7 cellular contexts compared by ENCODE assay signal in the genomic region with DNA sequence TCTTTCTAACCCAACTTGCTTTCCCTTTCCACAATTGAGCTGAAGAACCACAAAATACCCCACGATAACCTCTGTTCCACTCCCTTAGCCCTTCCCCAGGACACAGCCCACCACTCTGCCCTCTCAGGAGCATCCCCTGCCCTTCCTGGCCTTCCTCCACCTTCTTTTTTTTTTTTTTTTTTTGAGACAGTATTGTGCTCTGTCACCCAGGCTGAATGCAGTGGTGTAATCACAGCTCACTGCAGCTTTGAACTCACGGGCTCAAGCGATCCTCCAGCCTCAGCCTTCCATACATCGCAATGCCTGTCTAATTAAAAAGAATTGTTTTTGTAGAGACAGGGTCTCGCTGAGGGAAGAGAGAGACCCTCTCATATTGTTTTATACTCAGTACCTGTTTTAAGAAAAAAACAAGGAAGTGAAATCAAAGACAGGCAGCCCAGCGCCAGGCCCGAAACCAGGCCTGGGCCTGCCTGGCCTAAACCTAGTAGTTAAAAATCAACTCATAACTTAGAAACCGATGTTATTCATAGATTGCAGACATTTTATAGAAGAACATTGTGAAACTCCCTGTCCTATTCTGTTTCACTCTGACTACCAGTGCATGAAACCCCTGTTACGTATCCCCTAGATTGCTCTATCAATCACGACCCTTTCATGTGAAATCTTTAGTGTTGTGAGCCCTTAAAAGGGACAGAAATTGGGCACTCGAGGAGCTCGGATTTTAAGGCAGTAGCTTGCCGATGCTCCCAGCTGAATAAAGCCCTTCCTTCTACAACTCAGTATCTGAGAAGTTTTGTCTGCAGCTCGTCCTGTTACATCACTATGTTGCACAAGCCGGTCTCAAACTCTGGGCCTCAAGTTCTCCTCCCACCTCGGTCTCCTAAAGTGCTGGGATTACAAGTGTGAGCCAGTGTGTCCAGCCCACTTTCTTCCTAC. TPM values are rescaled to one million over a fixed set of nuclear protein-coding genes. Genes with fewer than 3 reads are reported as not detected.
DNase-seq lines count a peak whose midpoint lies in the region; FAIRE-seq and TF ChIP-seq lines count a peak whose summit lies in the region.
"Not testable (repeated sequence)": the region's sequence is repeated elsewhere in the genome, so short reads cannot be mapped to it uniquely, and the experiment has no call there.

No MANE protein-coding gene starts in this region.

- H3K36me3 ChIP-seq in OCI-LY1 (ENCODE audit: insufficient read depth, low read length); mucosa of rectum (ENCODE audit: control insufficient read depth in 2 of 2, insufficient read depth in 2 of 2, low read length in 2 of 2): not testable (repeated sequence)
- H3K36me3 ChIP-seq in esophagus squamous epithelium = peaks cover 0 to 18% (median 0%) of the 10 kb centered on the region in 3 donors

- not testable (repeated sequence) for TF ChIP-seq CTCF in OCI-LY1 (IDR thresholded peaks at IDR 0.05; ENCODE audit: low read length); esophagus squamous epithelium (IDR thresholded peaks at IDR 0.05)

- peak overlapping the region; percentile 17 for H3K4me3 ChIP-seq in OCI-LY1 (ENCODE audit: low read depth, low read length, poor library complexity, severe bottlenecking)
- H3K4me3 ChIP-seq in esophagus squamous epithelium = peak overlapping the region in 1 of 4 donors; percentile 16
- peak overlapping the region in 1 of 2 donors; percentile 41 for H3K4me3 ChIP-seq in mucosa of rectum (ENCODE audit: low read length in 2 of 2)

- H3K4me2 ChIP-seq in OCI-LY1 (ENCODE audit: low read length) = peak overlapping the region; percentile 37; the same call in 1 of the 2 replicates

- not testable (repeated sequence) for H3F3A ChIP-seq in OCI-LY1 (ENCODE audit: insufficient read depth, low read length)

- 25 to 34% methylated on average over 15 to 16 of the region's 16 CpGs for WGBS in esophagus squamous epithelium, 2 donors

- FAIRE-seq in GM19239 (lab: Jason Lieb, UNC) = peak; percentile 87

- H3K9me2 ChIP-seq in OCI-LY1 (ENCODE audit: low read depth, low read length) = not testable (repeated sequence)

- H3K27me3 ChIP-seq in OCI-LY1 (ENCODE audit: insufficient read depth, low read length); esophagus squamous epithelium; mucosa of rectum (ENCODE audit: control insufficient read depth in 2 of 2, insufficient read depth in 2 of 2, low read length in 2 of 2): not testable (repeated sequence)

- H3K9ac ChIP-seq in OCI-LY1 (ENCODE audit: low read length) (peak overlapping the region; percentile 43; the same call in 1 of the 2 replicates), mucosa of rectum (ENCODE audit: low read depth in 1 of 2, low read length in 2 of 2) (peak overlapping the region; percentile 24 to 41)

- H3K79me2 ChIP-seq in OCI-LY1 (ENCODE audit: insufficient read depth, low read length) = peaks cover 11% of the 10 kb centered on the region; the same call in 1 of the 2 replicates

- intact Hi-C loops in esophagus squamous epithelium (cut with DNase I) = not testable (repeated sequence)

- H3K9me3 ChIP-seq in OCI-LY1 (ENCODE audit: low read length); esophagus squamous epithelium; mucosa of rectum (ENCODE audit: control insufficient read depth in 2 of 2, low read length in 2 of 2): not testable (repeated sequence)

- H3K4me1 ChIP-seq in OCI-LY1 (ENCODE audit: insufficient read depth, low read length, severe bottlenecking) (peaks cover 53% of the 10 kb centered on the region), esophagus squamous epithelium (peaks cover 37 to 89% (median 58%) of the 10 kb centered on the region in 3 donors), mucosa of rectum (ENCODE audit: control insufficient read depth in 2 of 2, insufficient read depth in 2 of 2, low read length in 2 of 2) (peaks cover 22 to 28% of the 10 kb centered on the region in 2 donors)

- DNase-seq in GM19239 (ENCODE audit: insufficient read length, low spot score); esophagus squamous epithelium (lab: John Stamatoyannopoulos, UW): not testable (repeated sequence)
- peak; percentile 7 to 9 for DNase-seq in activated CD4-positive, alpha-beta T cell treated with anti-CD3 and anti-CD28 coated beads, Interleukin-2, amount 50 U/mL, for 24 hours (ENCODE audit: low read depth in 1 of 2, low spot score in 1 of 2)
- peak; percentile 70 for DNase-seq in amniotic epithelial cell (ENCODE audit: low read depth)
- DNase-seq in stimulated activated CD4-positive, alpha-beta T cell treated with anti-CD3 and anti-CD28 coated beads, Interleukin-4, amount 100 ng/mL, for 24 hours = peak; percentile 38

- TF ChIP-seq POLR2A in esophagus squamous epithelium (IDR thresholded peaks at IDR 0.05) = not testable (repeated sequence)

- H3K27ac ChIP-seq in OCI-LY1 (ENCODE audit: low read depth, low read length, poor library complexity, severe bottlenecking) (peak overlapping the region; percentile 84), esophagus squamous epithelium (peak overlapping the region; percentile 82 to 86 (median 84)), mucosa of rectum (ENCODE audit: low read depth in 2 of 2, low read length in 2 of 2) (peak overlapping the region; percentile 70)

- not testable (repeated sequence) for H2AFZ ChIP-seq in OCI-LY1 (ENCODE audit: low read length)

- not testable (repeated sequence) for H4K20me1 ChIP-seq in OCI-LY1 (ENCODE audit: insufficient read depth, low read length)

RNA-seq across cellular contexts. Expression of a gene that starts 4.0 kb away (rescaled TPM):
- total RNA-seq in esophagus squamous epithelium = 10 to 100 TPM; 44.8 to 81.8 (median 65.2) TPM

RNA-seq across cellular contexts. Expression of a gene that starts 9.4 kb away (rescaled TPM):
- total RNA-seq in esophagus squamous epithelium = 10 to 100 TPM; 10.3 to 17.0 (median 14.9) TPM

RNA-seq across cellular contexts. Expression of a gene that starts 38.7 kb away (rescaled TPM):
- 10 to 100 TPM; 24.7 to 41.6 (median 37.8) TPM for total RNA-seq in esophagus squamous epithelium

RNA-seq across cellular contexts. Expression of a gene that starts 50.9 kb away (rescaled TPM):
- total RNA-seq in esophagus squamous epithelium = 10 to 100 TPM in 2 of 4 donors, 1 to 10 TPM in 2; 8.0 to 16.4 (median 11.2) TPM

RNA-seq across cellular contexts. Expression of a gene that starts 57.8 kb away (rescaled TPM):
- 10 to 100 TPM; 13.0 to 35.6 (median 18.8) TPM for total RNA-seq in esophagus squamous epithelium
